In the genomic region with DNA sequence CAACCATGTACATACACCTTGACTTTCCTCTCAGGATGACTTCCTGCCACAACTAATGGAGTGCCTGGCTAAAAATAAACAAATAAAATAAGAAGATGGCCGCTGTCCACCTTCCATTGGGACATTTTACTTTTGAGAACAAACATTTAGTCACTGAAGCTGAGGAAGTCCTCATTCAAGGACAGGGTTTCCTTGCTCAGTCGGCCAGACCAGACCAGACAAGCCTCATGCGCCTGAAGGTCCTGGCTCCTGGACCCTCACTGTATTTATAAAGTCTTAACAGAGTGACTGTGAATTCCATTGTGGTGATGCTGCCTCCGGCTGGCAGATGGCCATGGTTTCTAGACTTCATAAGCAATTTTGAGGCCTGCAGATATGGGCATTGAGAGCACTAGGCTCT, we compare ENCODE assay signal across 9 cellular contexts.
DNase-seq lines count a peak whose midpoint lies in the region; ATAC-seq and TF ChIP-seq lines count a peak whose summit lies in the region.
"Had no signal": no experiment of that assay in that cellular context is flagged by ENCODE, and none has a peak within 500 bp of the region (broad histone marks: within the 10 kb centered on the region; RNA-seq: fewer than 3 reads in every experiment).

No MANE protein-coding gene starts in this region.

- no peaks in the 10 kb centered on the region for H3K79me2 ChIP-seq in GM23338 (replicated peaks; ENCODE audit: insufficient read depth)

- DNase-seq in GM23338 (ENCODE audit: low spot score) (no peak), left ventricle myocardium inferior (peak; percentile 65), glutamatergic neuron (no peak), NCI-H510A (lab: John Stamatoyannopoulos, UW) (no peak)
- DNase-seq in activated CD4-positive, alpha-beta T cell treated with anti-CD3 and anti-CD28 coated beads for 48 hours: no peak

- H3K9me2 ChIP-seq in GM23338 (ENCODE audit: insufficient read depth): no peaks in the 10 kb centered on the region

- H3K4me3 ChIP-seq in GM23338 (no peak overlapping the region), left ventricle myocardium inferior (no peak overlapping the region), skeletal muscle satellite cell (ENCODE audit: low read length) (peak overlapping the region; percentile 3)

- H3K27ac Mint-ChIP-seq in GM23338 (0 out of 2 replicates have a peak overlapping the region, but pooled peaks have one; percentile 15), glutamatergic neuron (ENCODE audit: unreplicated experiment) (no peak overlapping the region)
- peak overlapping the region; percentile 91 for H3K27ac Mint-ChIP-seq in activated naive CD8-positive, alpha-beta T cell
- H3K27ac Mint-ChIP-seq: memory B cell had no signal

- H3K9me3 Mint-ChIP-seq in GM23338: no peaks in the 10 kb centered on the region; the same call in 2 of the 3 replicates
- H3K9me3 Mint-ChIP-seq in activated naive CD8-positive, alpha-beta T cell (ENCODE audit: low read depth): no peaks in the 10 kb centered on the region
- H3K9me3 Mint-ChIP-seq in glutamatergic neuron (ENCODE audit: unreplicated experiment): no peaks in the 10 kb centered on the region

- peaks cover 9% of the 10 kb centered on the region for H3K4me1 Mint-ChIP-seq in GM23338
- H3K4me1 Mint-ChIP-seq in activated naive CD8-positive, alpha-beta T cell (ENCODE audit: low read depth): peaks cover 82% of the 10 kb centered on the region
- no peaks in the 10 kb centered on the region for H3K4me1 Mint-ChIP-seq in glutamatergic neuron (ENCODE audit: low read depth, unreplicated experiment)

- H3K4me3 Mint-ChIP-seq in GM23338 (no peak overlapping the region), glutamatergic neuron (ENCODE audit: unreplicated experiment) (no peak overlapping the region)
- no peak overlapping the region for H3K4me3 Mint-ChIP-seq in activated naive CD8-positive, alpha-beta T cell
- H3K4me3 Mint-ChIP-seq: memory B cell had no signal

- no peaks in the 10 kb centered on the region for H3F3A ChIP-seq in GM23338 (replicated peaks; ENCODE audit: low read depth)

- ATAC-seq in GM23338 (no peak), HG03280 (IDR thresholded peaks at IDR 0.05; ENCODE audit: unreplicated experiment) (no peak)

- H3K27me3 ChIP-seq in GM23338 (ENCODE audit: insufficient read depth): no peaks in the 10 kb centered on the region
- no peaks in the 10 kb centered on the region for H3K27me3 ChIP-seq in left ventricle myocardium inferior (ENCODE audit: low read depth)
- no peaks in the 10 kb centered on the region for H3K27me3 ChIP-seq in skeletal muscle satellite cell (ENCODE audit: control insufficient read depth, insufficient read depth, low read length)

- H3K36me3 Mint-ChIP-seq in GM23338 (ENCODE audit: low read depth) (no peaks in the 10 kb centered on the region), glutamatergic neuron (ENCODE audit: unreplicated experiment) (no peaks in the 10 kb centered on the region)
- peaks cover 28% of the 10 kb centered on the region for H3K36me3 Mint-ChIP-seq in activated naive CD8-positive, alpha-beta T cell

- peaks cover 2% of the 10 kb centered on the region for H3K27me3 Mint-ChIP-seq in GM23338 (ENCODE audit: insufficient read depth, low read depth, poor library complexity)
- no peaks in the 10 kb centered on the region for H3K27me3 Mint-ChIP-seq in activated naive CD8-positive, alpha-beta T cell
- H3K27me3 Mint-ChIP-seq in glutamatergic neuron (ENCODE audit: unreplicated experiment): no peaks in the 10 kb centered on the region
- H3K27me3 Mint-ChIP-seq: memory B cell had no signal

- peak overlapping the region; percentile 70 for H3K9ac ChIP-seq in skeletal muscle satellite cell (ENCODE audit: low read depth, low read length)

- H3K4me1 ChIP-seq in GM23338 (ENCODE audit: insufficient read depth): no peaks in the 10 kb centered on the region
- peaks cover 47% of the 10 kb centered on the region for H3K4me1 ChIP-seq in left ventricle myocardium inferior
- H3K4me1 ChIP-seq in skeletal muscle satellite cell (ENCODE audit: control insufficient read depth, insufficient read depth, low read length): peaks cover 40% of the 10 kb centered on the region

- H3K9me3 ChIP-seq in left ventricle myocardium inferior (replicated peaks): no peaks in the 10 kb centered on the region
- H3K9me3 ChIP-seq in skeletal muscle satellite cell (replicated peaks; ENCODE audit: low read length): no peaks in the 10 kb centered on the region

- no peaks in the 10 kb centered on the region for H3K36me3 ChIP-seq in GM23338 (ENCODE audit: insufficient read depth)
- H3K36me3 ChIP-seq in left ventricle myocardium inferior: no peaks in the 10 kb centered on the region
- H3K36me3 ChIP-seq in skeletal muscle satellite cell (ENCODE audit: insufficient read depth, low read length): peaks cover 9% of the 10 kb centered on the region

- H2AFZ ChIP-seq in GM23338: no peak overlapping the region

- no peaks in the 10 kb centered on the region for H4K20me1 ChIP-seq in GM23338 (replicated peaks; ENCODE audit: insufficient read depth)

- no peak for TF ChIP-seq CTCF in GM23338 (conservative IDR thresholded peaks at IDR 0.05; ENCODE audit: low read depth in 2 of 2)
- TF ChIP-seq CTCF in left ventricle myocardium inferior (IDR thresholded peaks at IDR 0.05; ENCODE audit: borderline replicate concordance): no peak
- no peak for TF ChIP-seq CTCF in glutamatergic neuron (IDR thresholded peaks at IDR 0.05; ENCODE audit: partially characterized antibody, unreplicated experiment)

- intact Hi-C loops in left ventricle myocardium inferior (cut with micrococcal nuclease): no loop called here

- H3K27ac ChIP-seq in GM23338 (ENCODE audit: low read depth) (no peak overlapping the region; the same call in 1 of the 2 replicates), left ventricle myocardium inferior (replicated peaks) (peak overlapping the region; percentile 77)

- no peak overlapping the region for H3K4me2 ChIP-seq in GM23338
- peak overlapping the region; percentile 56 for H3K4me2 ChIP-seq in skeletal muscle satellite cell (ENCODE audit: low read length)

TF ChIP-seq in GM23338, 12 proteins besides CTCF, POLR2A, EP300 and RAD21:
- TF ChIP-seq JUNB (IDR thresholded peaks at IDR 0.05; ENCODE audit: unreplicated experiment): no peak
